ENCODE assay signal across 9 cellular contexts in genomic region chr10:93701903-93702277, GRCh38. TPM values are rescaled to one million over a fixed set of nuclear protein-coding genes. Genes with fewer than 3 reads are reported as not detected.
DNase-seq lines count a peak whose midpoint lies in the region; ATAC-seq and TF ChIP-seq lines count a peak whose summit lies in the region.
"Had no signal": no experiment of that assay in that cellular context is flagged by ENCODE, and none has a peak within 500 bp of the region (broad histone marks: within the 10 kb centered on the region; RNA-seq: fewer than 3 reads in every experiment).

No MANE protein-coding gene starts in this region.

- H3K36me3 Mint-ChIP-seq in neural progenitor cell, result peaks cover 4% of the 10 kb centered on the region

- peaks cover 25% of the 10 kb centered on the region for H3F3A ChIP-seq in neural progenitor cell (ENCODE audit: low read depth)

- H4K20me1 ChIP-seq in neural progenitor cell (ENCODE audit: low read depth), result no peaks in the 10 kb centered on the region

- TF ChIP-seq CTCF in epithelial cell of proximal tubule (conservative IDR thresholded peaks at IDR 0.05; ENCODE audit: low read depth, low read length) (no peak), neural progenitor cell (IDR thresholded peaks at IDR 0.05) (no peak)

- H3K79me2 ChIP-seq in neural progenitor cell (ENCODE audit: low read depth), result peaks cover 11% of the 10 kb centered on the region

- peak overlapping the region; percentile 71 for H2AFZ ChIP-seq in neural progenitor cell (replicated peaks)

- no peaks in the 10 kb centered on the region for H3K27me3 Mint-ChIP-seq in neural progenitor cell (ENCODE audit: insufficient read depth, low read depth)

- H3K4me1 ChIP-seq in SJCRH30 (no peaks in the 10 kb centered on the region; the same call in 1 of the 2 replicates), neural progenitor cell (peaks cover 16% of the 10 kb centered on the region)

- H3K4me1 Mint-ChIP-seq in neural progenitor cell, result peaks cover 30% of the 10 kb centered on the region

- no peaks in the 10 kb centered on the region for H3K27me3 ChIP-seq in SJCRH30
- no peaks in the 10 kb centered on the region for H3K27me3 ChIP-seq in neural progenitor cell

- no peak overlapping the region for H3K27ac Mint-ChIP-seq in neural progenitor cell

- H3K4me3 ChIP-seq in SJCRH30 (peak overlapping the region; percentile 60), epithelial cell of proximal tubule (ENCODE audit: low read depth, low read length) (peak overlapping the region; percentile 67), neural progenitor cell (peak overlapping the region; percentile 68)

- no peaks in the 10 kb centered on the region for H3K9me3 Mint-ChIP-seq in neural progenitor cell

- no peak overlapping the region for H3K4me3 Mint-ChIP-seq in neural progenitor cell

- no peaks in the 10 kb centered on the region for H3K9me3 ChIP-seq in SJCRH30 (replicated peaks)
- H3K9me3 ChIP-seq in neural progenitor cell (ENCODE audit: low read depth), result no peaks in the 10 kb centered on the region

- peak overlapping the region; percentile 88 for H3K4me2 ChIP-seq in neural progenitor cell

- H3K27ac ChIP-seq in SJCRH30 (peak overlapping the region; percentile 65), neural progenitor cell (peak overlapping the region; percentile 6)

- H3K36me3 ChIP-seq in SJCRH30, result peaks cover 5% of the 10 kb centered on the region; the same call in 1 of the 2 replicates
- H3K36me3 ChIP-seq in neural progenitor cell, result peaks cover 12% of the 10 kb centered on the region

- peak; percentile 5 for ATAC-seq in GM18520 (IDR thresholded peaks at IDR 0.05; ENCODE audit: unreplicated experiment)
- peak; percentile 20 for ATAC-seq in HG03045 (IDR thresholded peaks at IDR 0.05; ENCODE audit: unreplicated experiment)

- peak overlapping the region; percentile 62 for H3K9ac ChIP-seq in neural progenitor cell

- peak; percentile 35 for DNase-seq in AG20443 (ENCODE audit: low spot score)
- DNase-seq in SJCRH30, result no peak
- DNase-seq in epithelial cell of proximal tubule (ENCODE audit: low read depth), result peak; percentile 18
- no peak for DNase-seq in neural progenitor cell (ENCODE audit: low spot score)
- DNase-seq in activated CD8-positive, alpha-beta memory T cell treated with anti-CD3 and anti-CD28 coated beads for 24 hours, result no peak
- DNase-seq in middle frontal gyrus (ENCODE audit: extremely low spot score, low spot score), result no peak

RNA-seq across cellular contexts. Expression of gene FRA10AC1, which starts 0.5 kb away (rescaled TPM):
- 9.1 and 12.3 TPM in 2 replicates for total RNA-seq in SJCRH30 (2014; rRNA removed; shearing (Covaris generic))
- total RNA-seq in epithelial cell of proximal tubule (3.7 and 4.4 TPM in 2 replicates), neural progenitor cell (ENCODE audit: low replicate concordance) (15.8 and 31.4 TPM in 2 replicates)

RNA-seq across cellular contexts. Expression of gene LGI1, which starts 55.8 kb away (rescaled TPM):
- total RNA-seq in SJCRH30 (2014; rRNA removed; shearing (Covaris generic)), result not detected in 2 replicates
- not detected in 2 replicates for total RNA-seq in epithelial cell of proximal tubule
- 9.2 and 20.2 TPM in 2 replicates for total RNA-seq in neural progenitor cell (ENCODE audit: low replicate concordance)
- total RNA-seq: T-helper 1 cell treated with Interleukin-12 subunit alpha and Interleukin-12 subunit beta and Interleukin-4 antibody, amounts not matched to agents 30 ng/mL and 1 ng/mL, for 36 hours had no signal

Comparison
In these comparisons a context has a peak if more than half of its experiments do, and no peak if none do; other contexts are left out.
1. DNase-seq: peak in AG20443 (single experiment) and epithelial cell of proximal tubule (single experiment); none in SJCRH30 (0 of 2), neural progenitor cell (single experiment), activated CD8-positive, alpha-beta memory T cell treated with anti-CD3 and anti-CD28 coated beads for 24 hours (single experiment) and middle frontal gyrus (single experiment).
2. RNA of gene LGI1, which starts 55.8 kb away (total RNA-seq): 9.2 to 20.2 TPM in neural progenitor cell; not detected in SJCRH30 and not detected in epithelial cell of proximal tubule; every median in the first group is over 10 times any median in the second.
3. Peak in every context shown above with its lines, with median percentiles within 50 percentile points of each other: H3K4me3 ChIP-seq.